In genomic region chr10:34880817-34881216, GRCh38 we compare ENCODE assay signal across 23 cellular contexts.
"Had no signal": no experiment of that assay in that cellular context is flagged by ENCODE, and none has a peak within 500 bp of the region (broad histone marks: within the 10 kb centered on the region; RNA-seq: fewer than 3 reads in every experiment).

No MANE protein-coding gene starts in this region.

- DNase-seq: cortex of kidney; effector memory CD8-positive, alpha-beta T cell; erythroblast; esophagus squamous epithelium; hypothalamus; immature natural killer cell; left ventricle myocardium superior; lower lobe of right lung; naive thymus-derived CD8-positive, alpha-beta T cell; nephron progenitor cell; nucleus accumbens; spleen; stimulated activated CD4-positive, alpha-beta T cell treated with anti-CD3 and anti-CD28 coated beads, Interleukin-4, amount 100 ng/mL, for 4 hours; stimulated activated naive CD8-positive, alpha-beta T cell treated with anti-CD3 and anti-CD28 coated beads, Interleukin-15, Interleukin-2, amounts not matched to agents 100 U/mL and 50 U/mL, for 24 hours; substantia nigra; testis; transverse colon; upper lobe of right lung; uterus had no signal

- H3K4me1 ChIP-seq: lower lobe of right lung, prostate gland, right atrium auricular region, spleen, testis, transverse colon, upper lobe of right lung, uterus had no signal

- H3K9me3 ChIP-seq: esophagus squamous epithelium, lower lobe of right lung, prostate gland, right atrium auricular region, spleen, testis, transverse colon, upper lobe of right lung, uterus had no signal

- H3K36me3 ChIP-seq: esophagus squamous epithelium, lower lobe of right lung, prostate gland, right atrium auricular region, spleen, transverse colon, upper lobe of right lung, uterus had no signal

- H3K4me3 ChIP-seq: esophagus squamous epithelium, lower lobe of right lung, prostate gland, right atrium auricular region, spleen, testis, transverse colon, upper lobe of right lung, uterus had no signal

- H3K27me3 ChIP-seq: esophagus squamous epithelium, right atrium auricular region, spleen, testis, transverse colon, upper lobe of right lung, uterus had no signal

- H3K27ac ChIP-seq: esophagus squamous epithelium, lower lobe of right lung, prostate gland, right atrium auricular region, spleen, testis, transverse colon, upper lobe of right lung, uterus had no signal

- ATAC-seq: effector memory CD8-positive, alpha-beta T cell; left ventricle myocardium superior; lower lobe of right lung; naive thymus-derived CD8-positive, alpha-beta T cell; sciatic nerve; stimulated activated memory B cell treated with anti-CD40 and anti-IgM and Interleukin-4, amounts not matched to agents 10 μg/mL and 1 μg/mL and 100 μg/mL, for 72 hours; stimulated activated naive CD8-positive, alpha-beta T cell treated with anti-CD3 and anti-CD28 coated beads, Interleukin-15, Interleukin-2, amounts not matched to agents 100 U/mL and 50 U/mL, for 24 hours; upper lobe of right lung had no signal
